Comparison of ENCODE assay signal across 32 cellular contexts in genomic region chr6:141426400-141426980, GRCh38.
DNase-seq lines count a peak whose midpoint lies in the region; ATAC-seq and TF ChIP-seq lines count a peak whose summit lies in the region.
"Had no signal": no experiment of that assay in that cellular context is flagged by ENCODE, and none has a peak within 500 bp of the region (broad histone marks: within the 10 kb centered on the region; RNA-seq: fewer than 3 reads in every experiment).

No MANE protein-coding gene starts in this region.

- H3K27ac Mint-ChIP-seq in WTC11 (no peak overlapping the region), T-cell (no peak overlapping the region)
- H3K27ac Mint-ChIP-seq: activated B cell treated with CpG ODN at 0.5 μM for 24 hours; activated naive CD4-positive, alpha-beta T cell treated with anti-CD3 and anti-CD28 coated beads, Interleukin-2, amount 50 U/mL, for 24 hours; natural killer cell; stimulated activated effector memory CD8-positive, alpha-beta T cell treated with anti-CD3 and anti-CD28 coated beads, Interleukin-12 subunit alpha, Interleukin-12 subunit beta, amount 100 ng/mL, for 72 hours had no signal

- no peaks in the 10 kb centered on the region for H3K27me3 ChIP-seq in H7 (ENCODE audit: control insufficient read depth, insufficient read depth, low read length)
- H3K27me3 ChIP-seq: BLaER1 treated with 17β-estradiol and CSF1 and Interleukin-3, amounts not matched to agents 10 nM and 100 nM; pancreas; spleen; uterus had no signal

- peak; percentile 43; the same call in 1 of the 2 replicates for ATAC-seq in WTC11
- no peak for ATAC-seq in T-cell (replicated peaks in 1 of 4)
- ATAC-seq in HG03196 (IDR thresholded peaks at IDR 0.05; ENCODE audit: unreplicated experiment): no peak
- ATAC-seq: natural killer cell; pancreas; Right ventricle myocardium inferior; stimulated activated effector memory CD8-positive, alpha-beta T cell treated with anti-CD3 and anti-CD28 coated beads, Interleukin-12 subunit alpha, Interleukin-12 subunit beta, amount 100 ng/mL, for 72 hours had no signal

- peak; percentile 11 for DNase-seq in AG09309 (ENCODE audit: low read depth)
- peak; percentile 4 for DNase-seq in H7
- DNase-seq in WTC11 (ENCODE audit: low spot score): no peak
- peak; percentile 10 for DNase-seq in iPS-NIHi7 (ENCODE audit: extremely low spot score)
- DNase-seq in medulla oblongata (ENCODE audit: extremely low spot score): no peak
- no peak for DNase-seq in T-cell
- no peak for DNase-seq in NCI-H1417 (lab: John Stamatoyannopoulos, UW)
- DNase-seq: activated B cell treated with CpG ODN at 0.5 μM for 24 hours; activated CD4-positive, alpha-beta T cell treated with anti-CD3 and anti-CD28 coated beads, Interleukin-2, amount 50 U/mL, for 4 hours; activated CD8-positive, alpha-beta memory T cell treated with anti-CD3 and anti-CD28 coated beads, Interleukin-2, amount 50 U/mL, for 4 hours; anterior cingulate cortex; central memory CD4-positive, alpha-beta T cell; dermis blood vessel endothelial cell; DND-41; hippocampal formation; Kasumi-1; left ventricle myocardium inferior; midbrain; natural killer cell; NCI-H1105; NCI-H2029 treated with DMSO at 0.1 percent for 48 hours; NCI-H2227 treated with DMSO at 0.1 percent for 48 hours; pancreas; spleen; stimulated activated CD4-positive, alpha-beta T cell treated with anti-CD3 and anti-CD28 coated beads, Interleukin-2, amount 100 ng/mL, for 48 hours; T1000; uterus had no signal

- TF ChIP-seq CTCF in AG09309 (IDR thresholded peaks at IDR 0.05; ENCODE audit: control insufficient read depth, insufficient read depth, low read depth, low read length, missing control alignments): peak; percentile 5
- no peak for TF ChIP-seq CTCF in WTC11 (IDR thresholded peaks at IDR 0.05)

- CTCF ChIA-PET in WTC11 (lab: Charles Lee) (interaction anchor here (0.6 to 1.0 kb wide), 3 partner anchors 10 to 528 kb away, joined by 3 read pairs; no protein-coding TSS in a partner anchor), T-cell (lab: Charles Lee) (no interaction called here)

- H3K4me3 ChIP-seq in AG09309 (ENCODE audit: control insufficient read depth, low read depth, low read length) (no peak overlapping the region), H7 (ENCODE audit: insufficient read depth, low read depth, low read length) (no peak overlapping the region)
- H3K4me3 ChIP-seq: BLaER1 treated with 17β-estradiol and CSF1 and Interleukin-3, amounts not matched to agents 10 nM and 100 nM; left ventricle myocardium inferior; pancreas; spleen; uterus had no signal

- POLR2A ChIA-PET in WTC11 (lab: Charles Lee): no interaction called here
- POLR2A ChIA-PET in T-cell (lab: Charles Lee): no interaction called here

- no peaks in the 10 kb centered on the region for H3K4me1 Mint-ChIP-seq in WTC11
- no peaks in the 10 kb centered on the region for H3K4me1 Mint-ChIP-seq in T-cell
- H3K4me1 Mint-ChIP-seq: activated naive CD4-positive, alpha-beta T cell treated with anti-CD3 and anti-CD28 coated beads, Interleukin-2, amount 50 U/mL, for 24 hours; natural killer cell; stimulated activated effector memory CD8-positive, alpha-beta T cell treated with anti-CD3 and anti-CD28 coated beads, Interleukin-12 subunit alpha, Interleukin-12 subunit beta, amount 100 ng/mL, for 72 hours had no signal

- H3K4me3 Mint-ChIP-seq in WTC11 (no peak overlapping the region), T-cell (no peak overlapping the region)
- H3K4me3 Mint-ChIP-seq: activated B cell treated with CpG ODN at 0.5 μM for 24 hours; activated naive CD4-positive, alpha-beta T cell treated with anti-CD3 and anti-CD28 coated beads, Interleukin-2, amount 50 U/mL, for 24 hours; natural killer cell; stimulated activated effector memory CD8-positive, alpha-beta T cell treated with anti-CD3 and anti-CD28 coated beads, Interleukin-12 subunit alpha, Interleukin-12 subunit beta, amount 100 ng/mL, for 72 hours had no signal

- no peaks in the 10 kb centered on the region for H3K27me3 Mint-ChIP-seq in WTC11 (ENCODE audit: low read depth)
- H3K27me3 Mint-ChIP-seq in T-cell: no peaks in the 10 kb centered on the region
- H3K27me3 Mint-ChIP-seq: activated B cell treated with CpG ODN at 0.5 μM for 24 hours; activated naive CD4-positive, alpha-beta T cell treated with anti-CD3 and anti-CD28 coated beads, Interleukin-2, amount 50 U/mL, for 24 hours had no signal

- no peaks in the 10 kb centered on the region for H3K36me3 ChIP-seq in H7 (replicated peaks; ENCODE audit: control insufficient read depth, insufficient read depth, low read length)
- H3K36me3 ChIP-seq: BLaER1 treated with 17β-estradiol and CSF1 and Interleukin-3, amounts not matched to agents 10 nM and 100 nM; pancreas; spleen; uterus had no signal

- peaks cover 31% of the 10 kb centered on the region for H3K36me3 Mint-ChIP-seq in WTC11
- peaks cover 13% of the 10 kb centered on the region for H3K36me3 Mint-ChIP-seq in T-cell
- H3K36me3 Mint-ChIP-seq: stimulated activated effector memory CD8-positive, alpha-beta T cell treated with anti-CD3 and anti-CD28 coated beads, Interleukin-12 subunit alpha, Interleukin-12 subunit beta, amount 100 ng/mL, for 72 hours had no signal

- peaks cover 54% of the 10 kb centered on the region for H3K9me3 Mint-ChIP-seq in WTC11
- peaks cover 14 to 25% (median 18%) of the 10 kb centered on the region in 3 donors for H3K9me3 Mint-ChIP-seq in T-cell

TF ChIP-seq in WTC11, 78 proteins besides CTCF, POLR2A, EP300 and RAD21:
- TF ChIP-seq ZNF671 (CRISPR knock-in tag; IDR thresholded peaks at IDR 0.05) (no peak), ETV6 (CRISPR knock-in tag; IDR thresholded peaks at IDR 0.05) (no peak), SMAD4 (CRISPR knock-in tag; IDR thresholded peaks at IDR 0.05) (no peak), NFYB (CRISPR knock-in tag; conservative IDR thresholded peaks at IDR 0.05; ENCODE audit: low read depth) (no peak), JUN (CRISPR knock-in tag; IDR thresholded peaks at IDR 0.05) (no peak), FOXP4 (CRISPR knock-in tag; IDR thresholded peaks at IDR 0.05) (no peak), E2F1 (CRISPR knock-in tag; IDR thresholded peaks at IDR 0.05) (no peak), SP1 (CRISPR knock-in tag; conservative IDR thresholded peaks at IDR 0.05) (no peak), ZNF416 (CRISPR knock-in tag; IDR thresholded peaks at IDR 0.05) (no peak), ELF4 (CRISPR knock-in tag; IDR thresholded peaks at IDR 0.05; ENCODE audit: low read depth) (no peak), EMX1 (CRISPR knock-in tag; IDR thresholded peaks at IDR 0.05) (no peak)

Comparison
In these comparisons a context has a peak if more than half of its experiments do, and no peak if none do; other contexts are left out.
1. DNase-seq: peak in AG09309 (single experiment), H7 (single experiment) and iPS-NIHi7 (single experiment); none in WTC11 (single experiment), medulla oblongata (single experiment), T-cell (0 of 34) and NCI-H1417 (0 of 3).